Comparison of ENCODE assay signal across 8 cellular contexts in the genomic region with DNA sequence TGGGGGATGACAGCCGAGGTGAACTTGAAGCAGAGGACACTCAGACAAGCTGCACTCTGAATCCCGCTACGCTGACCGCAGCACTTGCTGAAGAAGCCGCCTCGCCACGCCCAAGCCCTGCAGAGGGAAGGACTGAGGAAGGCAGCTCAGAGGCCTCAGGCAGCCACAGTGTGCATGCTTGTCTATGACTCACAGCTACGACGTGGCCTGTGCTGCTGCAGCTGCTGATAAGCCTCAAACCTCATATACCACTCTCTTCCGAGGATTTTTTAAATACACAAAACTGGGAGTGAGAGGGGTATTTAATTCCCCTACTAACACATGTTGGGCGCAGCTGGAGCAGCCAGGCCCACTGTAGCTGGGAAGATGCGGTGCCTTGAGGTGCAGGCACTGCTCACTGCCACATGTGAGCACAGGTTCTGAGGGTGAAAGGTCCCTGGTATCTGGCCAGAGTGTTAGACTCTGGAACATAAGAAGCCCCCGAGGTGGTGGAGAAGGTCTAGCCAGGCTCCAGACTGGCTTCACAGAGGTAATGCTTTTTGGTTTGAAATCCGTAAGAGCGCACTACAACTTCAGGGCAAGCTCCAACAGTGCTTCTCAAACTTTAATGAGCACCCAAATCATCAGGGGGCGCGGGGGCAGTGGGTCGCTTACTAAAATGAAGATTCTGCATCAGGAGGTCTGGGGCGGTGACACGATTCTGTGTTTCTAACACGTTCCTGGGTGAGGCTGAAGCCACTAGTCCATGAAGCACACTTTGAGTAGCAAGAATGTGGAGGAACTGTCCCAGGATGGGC.
DNase-seq lines count a peak whose midpoint lies in the region; ATAC-seq and TF ChIP-seq lines count a peak whose summit lies in the region.

No MANE protein-coding gene starts in this region.

- H3K36me3 ChIP-seq in Caco-2 (ENCODE audit: control insufficient read depth, insufficient read depth, low read length), result no peaks in the 10 kb centered on the region
- no peaks in the 10 kb centered on the region for H3K36me3 ChIP-seq in neural progenitor cell

- no peak overlapping the region for H3K9ac ChIP-seq in neural progenitor cell

- H3K36me3 Mint-ChIP-seq in Caco-2 (ENCODE audit: insufficient read depth, unreplicated experiment) (no peaks in the 10 kb centered on the region), neural progenitor cell (no peaks in the 10 kb centered on the region), type B pancreatic cell (no peaks in the 10 kb centered on the region)
- peaks cover 26% of the 10 kb centered on the region for H3K36me3 Mint-ChIP-seq in activated CD8-positive, alpha-beta T cell treated with anti-CD3 and anti-CD28 coated beads, Interleukin-2, amount 10 ng/mL, durations not matched to agents 7 days and 5 days (ENCODE audit: low read depth)

- H3K27me3 ChIP-seq in Caco-2 (replicated peaks; ENCODE audit: control insufficient read depth, insufficient read depth, low read length) (no peaks in the 10 kb centered on the region), neural progenitor cell (no peaks in the 10 kb centered on the region)

- H3F3A ChIP-seq in neural progenitor cell (ENCODE audit: low read depth), result no peaks in the 10 kb centered on the region

- H3K4me1 ChIP-seq in Caco-2 (peaks cover 10% of the 10 kb centered on the region), neural progenitor cell (no peaks in the 10 kb centered on the region)

- no peak overlapping the region for H3K27ac Mint-ChIP-seq in Caco-2 (ENCODE audit: unreplicated experiment)
- H3K27ac Mint-ChIP-seq in activated CD8-positive, alpha-beta T cell treated with anti-CD3 and anti-CD28 coated beads, Interleukin-2, amount 10 ng/mL, durations not matched to agents 7 days and 5 days, result peak overlapping the region; percentile 96
- H3K27ac Mint-ChIP-seq in neural progenitor cell, result peak overlapping the region; percentile 72
- H3K27ac Mint-ChIP-seq in type B pancreatic cell, result peak overlapping the region; percentile 86

- no peak overlapping the region for H3K4me2 ChIP-seq in neural progenitor cell

- DNase-seq in Caco-2 (peak; percentile 44 to 82), M059J (ENCODE audit: low read depth) (peak; percentile 99), epidermal melanocyte (ENCODE audit: insufficient read length, low spot score) (peak; percentile 80), neural progenitor cell (ENCODE audit: low spot score) (no peak), type B pancreatic cell (ENCODE audit: extremely low spot score, unreplicated experiment) (no peak), middle frontal gyrus (ENCODE audit: extremely low spot score, low spot score) (no peak)
- DNase-seq in activated CD8-positive, alpha-beta T cell treated with anti-CD3 and anti-CD28 coated beads, Interleukin-2, amount 10 ng/mL, durations not matched to agents 7 days and 5 days, result peak; percentile 91

- POLR2A ChIA-PET in Caco-2 (lab: Charles Lee), result no interaction called here
- POLR2A ChIA-PET in activated CD8-positive, alpha-beta T cell treated with anti-CD3 and anti-CD28 coated beads, Interleukin-2, amount 10 ng/mL, durations not matched to agents 7 days and 5 days (lab: Charles Lee), result interaction anchor here (0.9 to 4.1 kb wide), 15 partner anchors 9 to 128 kb away, joined by 3 to 52 read pairs (median 8); no protein-coding TSS in a partner anchor

- H3K9me3 Mint-ChIP-seq in Caco-2 (ENCODE audit: unreplicated experiment) (no peaks in the 10 kb centered on the region), neural progenitor cell (no peaks in the 10 kb centered on the region), type B pancreatic cell (no peaks in the 10 kb centered on the region)
- no peaks in the 10 kb centered on the region for H3K9me3 Mint-ChIP-seq in activated CD8-positive, alpha-beta T cell treated with anti-CD3 and anti-CD28 coated beads, Interleukin-2, amount 10 ng/mL, durations not matched to agents 7 days and 5 days (ENCODE audit: insufficient read depth)

- TF ChIP-seq CTCF in Caco-2 (IDR thresholded peaks at IDR 0.05; ENCODE audit: insufficient read depth in 1 of 2, low read depth in 1 of 2, low read length in 1 of 2, severe bottlenecking in 1 of 2, unreplicated experiment in 1 of 2), result no peak
- no peak for TF ChIP-seq CTCF in neural progenitor cell (IDR thresholded peaks at IDR 0.05)
- no peak for TF ChIP-seq CTCF in type B pancreatic cell (conservative IDR thresholded peaks at IDR 0.05)

- no TSS peak for BruUV-seq in Caco-2 (replicated peaks; lab: Mats Ljungman, UMichigan)

- H3K4me3 ChIP-seq in Caco-2 (ENCODE audit: low read depth, low read length) (no peak overlapping the region), neural progenitor cell (no peak overlapping the region)

- CTCF ChIA-PET in Caco-2 (lab: Charles Lee), result no interaction called here
- CTCF ChIA-PET in activated CD8-positive, alpha-beta T cell treated with anti-CD3 and anti-CD28 coated beads, Interleukin-2, amount 10 ng/mL, durations not matched to agents 7 days and 5 days (lab: Charles Lee), result interaction anchor here (0.7 to 5.4 kb wide), 16 partner anchors 11 to 261 kb away, joined by 3 to 47 read pairs (median 4); a partner anchor contains a TSS

- H3K4me1 Mint-ChIP-seq in Caco-2 (ENCODE audit: low read depth, unreplicated experiment) (peaks cover 14% of the 10 kb centered on the region), neural progenitor cell (peaks cover 27% of the 10 kb centered on the region), type B pancreatic cell (ENCODE audit: unreplicated experiment) (peaks cover 32% of the 10 kb centered on the region)
- H3K4me1 Mint-ChIP-seq in activated CD8-positive, alpha-beta T cell treated with anti-CD3 and anti-CD28 coated beads, Interleukin-2, amount 10 ng/mL, durations not matched to agents 7 days and 5 days (ENCODE audit: low read depth), result peaks cover 67% of the 10 kb centered on the region

- peak; percentile 86 for ATAC-seq in activated CD8-positive, alpha-beta T cell treated with anti-CD3 and anti-CD28 coated beads, Interleukin-2, amount 10 ng/mL, durations not matched to agents 7 days and 5 days
- no peak for ATAC-seq in GM21619 (IDR thresholded peaks at IDR 0.05; ENCODE audit: unreplicated experiment)

- H3K4me3 Mint-ChIP-seq in Caco-2 (ENCODE audit: unreplicated experiment) (no peak overlapping the region), neural progenitor cell (no peak overlapping the region), type B pancreatic cell (peak overlapping the region; percentile 45)
- H3K4me3 Mint-ChIP-seq in activated CD8-positive, alpha-beta T cell treated with anti-CD3 and anti-CD28 coated beads, Interleukin-2, amount 10 ng/mL, durations not matched to agents 7 days and 5 days, result peak overlapping the region; percentile 80

- H4K20me1 ChIP-seq in neural progenitor cell (ENCODE audit: low read depth), result no peaks in the 10 kb centered on the region

- H3K79me2 ChIP-seq in neural progenitor cell (ENCODE audit: low read depth), result no peaks in the 10 kb centered on the region

- H2AFZ ChIP-seq in neural progenitor cell (replicated peaks), result no peak overlapping the region

- no peaks in the 10 kb centered on the region for H3K27me3 Mint-ChIP-seq in Caco-2 (ENCODE audit: insufficient read depth, unreplicated experiment)
- no peaks in the 10 kb centered on the region for H3K27me3 Mint-ChIP-seq in activated CD8-positive, alpha-beta T cell treated with anti-CD3 and anti-CD28 coated beads, Interleukin-2, amount 10 ng/mL, durations not matched to agents 7 days and 5 days (ENCODE audit: low read depth)
- H3K27me3 Mint-ChIP-seq in neural progenitor cell (ENCODE audit: insufficient read depth, low read depth), result peaks cover 9% of the 10 kb centered on the region
- H3K27me3 Mint-ChIP-seq in type B pancreatic cell, result no peaks in the 10 kb centered on the region

- no peak overlapping the region for H3K27ac ChIP-seq in neural progenitor cell

- H3K9me3 ChIP-seq in Caco-2 (no peaks in the 10 kb centered on the region), neural progenitor cell (ENCODE audit: low read depth) (no peaks in the 10 kb centered on the region)

- intact Hi-C loops in Caco-2 (cut with micrococcal nuclease; ENCODE audit: unreplicated experiment), result no loop called here

Comparison
In these comparisons a context has a peak if more than half of its experiments do, and no peak if none do; other contexts are left out.
1. DNase-seq: peak in Caco-2 (2 of 2), M059J (single experiment), activated CD8-positive, alpha-beta T cell treated with anti-CD3 and anti-CD28 coated beads, Interleukin-2, amount 10 ng/mL, durations not matched to agents 7 days and 5 days (single experiment) and epidermal melanocyte (single experiment); none in neural progenitor cell (single experiment), type B pancreatic cell (single experiment) and middle frontal gyrus (single experiment).
2. H3K4me3 Mint-ChIP-seq: peak in activated CD8-positive, alpha-beta T cell treated with anti-CD3 and anti-CD28 coated beads, Interleukin-2, amount 10 ng/mL, durations not matched to agents 7 days and 5 days (single experiment) and type B pancreatic cell (single experiment); none in Caco-2 (single experiment) and neural progenitor cell (single experiment).